Comparison of ENCODE assay signal across 1 cellular context in the genomic region with DNA sequence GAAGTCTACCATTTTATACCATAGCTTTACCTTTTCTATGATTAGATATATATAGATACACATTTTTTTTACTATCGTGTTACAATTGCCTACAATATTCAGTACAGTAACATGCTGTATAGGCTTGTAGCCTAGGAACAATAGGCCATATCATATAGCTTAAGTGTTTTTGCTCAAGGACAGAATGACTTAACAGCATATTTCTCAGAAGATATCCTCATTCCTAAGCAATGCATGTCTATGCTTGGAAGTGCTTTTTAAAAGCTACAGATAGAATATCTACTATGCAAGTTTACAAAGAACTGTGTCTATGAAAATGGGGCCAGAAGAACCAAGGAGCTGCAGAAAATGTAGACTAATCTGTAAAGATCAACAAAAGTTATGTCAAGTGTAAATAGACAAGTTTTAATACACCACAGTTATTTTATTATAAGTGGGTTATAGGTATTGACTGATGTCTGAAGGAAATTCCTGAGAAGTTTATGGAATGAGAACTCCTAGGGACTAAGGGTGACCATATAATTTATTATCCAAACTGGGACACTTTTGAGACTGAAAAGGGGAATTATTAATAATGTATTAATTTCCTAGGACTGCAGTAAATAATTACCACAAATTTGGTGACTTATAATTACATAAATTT.
TF ChIP-seq lines count a peak whose summit lies in the region.

No MANE protein-coding gene starts in this region.

TF ChIP-seq in SK-N-SH, 30 proteins besides CTCF, POLR2A, EP300 and RAD21 (continued from another document):
- TF ChIP-seq, protein P1, sequence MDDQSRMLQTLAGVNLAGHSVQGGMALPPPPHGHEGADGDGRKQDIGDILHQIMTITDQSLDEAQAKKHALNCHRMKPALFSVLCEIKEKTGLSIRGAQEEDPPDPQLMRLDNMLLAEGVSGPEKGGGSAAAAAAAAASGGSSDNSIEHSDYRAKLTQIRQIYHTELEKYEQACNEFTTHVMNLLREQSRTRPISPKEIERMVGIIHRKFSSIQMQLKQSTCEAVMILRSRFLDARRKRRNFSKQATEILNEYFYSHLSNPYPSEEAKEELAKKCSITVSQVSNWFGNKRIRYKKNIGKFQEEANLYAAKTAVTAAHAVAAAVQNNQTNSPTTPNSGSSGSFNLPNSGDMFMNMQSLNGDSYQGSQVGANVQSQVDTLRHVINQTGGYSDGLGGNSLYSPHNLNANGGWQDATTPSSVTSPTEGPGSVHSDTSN (IDR thresholded peaks at IDR 0.05): no peak
- TF ChIP-seq, protein P2, sequence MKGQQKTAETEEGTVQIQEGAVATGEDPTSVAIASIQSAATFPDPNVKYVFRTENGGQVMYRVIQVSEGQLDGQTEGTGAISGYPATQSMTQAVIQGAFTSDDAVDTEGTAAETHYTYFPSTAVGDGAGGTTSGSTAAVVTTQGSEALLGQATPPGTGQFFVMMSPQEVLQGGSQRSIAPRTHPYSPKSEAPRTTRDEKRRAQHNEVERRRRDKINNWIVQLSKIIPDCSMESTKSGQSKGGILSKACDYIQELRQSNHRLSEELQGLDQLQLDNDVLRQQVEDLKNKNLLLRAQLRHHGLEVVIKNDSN (IDR thresholded peaks at IDR 0.05; ENCODE audit: borderline replicate concordance, low read depth): no peak
- TF ChIP-seq MXI1 (IDR thresholded peaks at IDR 0.05; ENCODE audit: low read depth, low read length) (no peak), TAF1 (IDR thresholded peaks at IDR 0.05; ENCODE audit: borderline replicate concordance, low read depth, low read length) (no peak), GATA2 (CRISPR knock-in tag; IDR thresholded peaks at IDR 0.05) (no peak), SIN3A (IDR thresholded peaks at IDR 0.05; ENCODE audit: borderline replicate concordance, low read depth, low read length) (no peak), NFIC (IDR thresholded peaks at IDR 0.05; ENCODE audit: borderline replicate concordance) (no peak), RCOR1 (IDR thresholded peaks at IDR 0.05; ENCODE audit: low read length) (no peak)
